Comparison of ENCODE assay signal across 28 cellular contexts in the genomic region with DNA sequence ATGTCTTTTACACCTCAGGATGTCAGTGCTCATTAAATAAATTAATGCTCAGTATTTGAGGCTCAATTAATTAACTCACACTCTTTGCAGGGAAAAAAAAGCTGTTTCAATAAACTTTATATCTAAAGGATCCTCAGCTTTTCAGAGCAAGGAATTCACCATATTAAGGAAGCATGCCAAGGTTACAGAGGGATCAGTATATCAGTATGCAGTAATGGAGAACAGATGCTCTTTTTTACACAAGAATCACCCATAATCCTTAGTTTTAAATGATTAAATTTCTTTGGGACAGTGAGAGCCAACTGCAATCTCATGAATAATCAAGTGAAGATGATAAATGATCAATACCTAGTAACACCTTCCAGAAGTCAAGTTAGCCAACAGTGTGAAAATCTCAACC. TPM values are rescaled to one million over a fixed set of nuclear protein-coding genes. Genes with fewer than 3 reads are reported as not detected.
"Had no signal": no experiment of that assay in that cellular context is flagged by ENCODE, and none has a peak within 500 bp of the region (broad histone marks: within the 10 kb centered on the region; RNA-seq: fewer than 3 reads in every experiment).

No MANE protein-coding gene starts in this region.

- H3K27me3 Mint-ChIP-seq: naive thymus-derived CD4-positive, alpha-beta T cell; stimulated activated memory B cell treated with anti-CD40 and anti-IgM and Interleukin-4, amounts not matched to agents 10 μg/mL and 1 μg/mL and 100 μg/mL, for 72 hours; type B pancreatic cell had no signal

- H3K9me3 ChIP-seq: left lung, ovary, psoas muscle, sigmoid colon, testis, tibial artery had no signal

- H3K27me3 ChIP-seq: dorsolateral prefrontal cortex, left lung, ovary, sigmoid colon, testis, tibial artery had no signal

- ATAC-seq: left lung; naive thymus-derived CD4-positive, alpha-beta T cell; psoas muscle; right cardiac atrium; stimulated activated memory B cell treated with anti-CD40 and anti-IgM and Interleukin-4, amounts not matched to agents 10 μg/mL and 1 μg/mL and 100 μg/mL, for 72 hours; stimulated activated naive CD8-positive, alpha-beta T cell treated with anti-CD3 and anti-CD28 coated beads, Interleukin-15, Interleukin-2, amounts not matched to agents 100 U/mL and 50 U/mL, for 24 hours had no signal

- H3K4me1 Mint-ChIP-seq: nephron; stimulated activated memory B cell treated with anti-CD40 and anti-IgM and Interleukin-4, amounts not matched to agents 10 μg/mL and 1 μg/mL and 100 μg/mL, for 72 hours had no signal

- H3K4me1 ChIP-seq: left lung, psoas muscle, sigmoid colon, testis, tibial artery had no signal

- H3K36me3 ChIP-seq: ovary had no signal

- H3K4me3 Mint-ChIP-seq: naive thymus-derived CD4-positive, alpha-beta T cell; nephron; stimulated activated memory B cell treated with anti-CD40 and anti-IgM and Interleukin-4, amounts not matched to agents 10 μg/mL and 1 μg/mL and 100 μg/mL, for 72 hours; type B pancreatic cell had no signal

- H3K9me3 Mint-ChIP-seq: naive thymus-derived CD4-positive, alpha-beta T cell; nephron; stimulated activated memory B cell treated with anti-CD40 and anti-IgM and Interleukin-4, amounts not matched to agents 10 μg/mL and 1 μg/mL and 100 μg/mL, for 72 hours; type B pancreatic cell had no signal

- H3K27ac Mint-ChIP-seq: naive thymus-derived CD4-positive, alpha-beta T cell; stimulated activated memory B cell treated with anti-CD40 and anti-IgM and Interleukin-4, amounts not matched to agents 10 μg/mL and 1 μg/mL and 100 μg/mL, for 72 hours had no signal

- DNase-seq: dorsolateral prefrontal cortex; effector CD4-positive, alpha-beta T cell; head of caudate nucleus; kidney; left lung; midbrain; naive thymus-derived CD4-positive, alpha-beta T cell; occipital lobe; ovary; posterior cingulate gyrus; psoas muscle; right cardiac atrium; sigmoid colon; stimulated activated CD4-positive, alpha-beta T cell treated with anti-CD3 and anti-CD28 coated beads, Interleukin-4, amount 100 ng/mL, for 4 hours; stimulated activated naive CD8-positive, alpha-beta T cell treated with anti-CD3 and anti-CD28 coated beads, Interleukin-15, Interleukin-2, amounts not matched to agents 100 U/mL and 50 U/mL, for 24 hours; substantia nigra; testis; tibial artery had no signal

- H3K27ac ChIP-seq: dorsolateral prefrontal cortex, left lung, ovary, psoas muscle, sigmoid colon, testis, tibial artery had no signal

- H3K4me3 ChIP-seq: dorsolateral prefrontal cortex, left lung, ovary, psoas muscle, sigmoid colon, testis, tibial artery had no signal

RNA-seq across cellular contexts. Expression of a gene that starts 14.9 kb away (rescaled TPM):
- total RNA-seq: frontal cortex, kidney, lung microvascular endothelial cell, mucosa of gallbladder, occipital lobe, renal cortical epithelial cell, right cardiac atrium, skeletal muscle tissue, urinary bladder had no signal
- polyA plus RNA-seq: fibroblast of lung; naive thymus-derived CD4-positive, alpha-beta T cell; ovary; right cardiac atrium; urinary bladder had no signal
